In the genomic region with DNA sequence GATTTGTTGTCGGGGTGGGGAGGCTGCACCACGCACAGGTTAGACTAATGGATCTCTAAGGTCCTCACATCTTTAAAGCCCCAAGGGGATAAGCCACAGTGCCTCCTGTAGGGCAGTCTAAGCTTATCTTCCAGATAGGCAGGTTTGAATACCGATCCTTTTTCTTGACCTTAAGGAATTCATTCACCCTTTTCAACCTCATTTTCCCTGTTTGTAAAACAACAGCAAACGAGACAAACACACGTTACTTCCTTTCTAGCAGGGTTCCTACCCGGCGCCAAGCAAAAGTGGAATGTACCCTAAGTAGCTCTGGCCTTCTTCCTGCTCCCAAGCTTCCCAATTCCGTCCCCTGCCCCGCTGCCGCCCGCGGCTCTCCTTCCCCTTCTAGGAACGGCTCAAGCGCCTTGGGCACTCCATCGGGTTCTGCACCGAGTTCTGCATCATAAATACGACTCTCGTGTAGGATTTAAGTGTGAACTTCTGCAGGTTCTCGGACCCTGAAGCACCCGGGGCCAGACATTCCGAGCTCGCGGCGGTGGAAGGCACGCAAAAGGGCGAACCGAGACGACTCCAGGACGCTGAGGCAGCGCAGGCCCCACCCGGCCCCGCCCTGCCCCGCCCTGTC, we compare ENCODE assay signal across 8 cellular contexts. TPM values are rescaled to one million over a fixed set of nuclear protein-coding genes. Genes with fewer than 3 reads are reported as not detected.
A peak's percentile ranks its signal among the peaks of the same experiment; 100 is the strongest.
DNase-seq lines count a peak whose midpoint lies in the region; ATAC-seq, FAIRE-seq and TF ChIP-seq lines count a peak whose summit lies in the region.

No MANE protein-coding gene starts in this region.

- H3K27ac ChIP-seq in A549 (peak overlapping the region; percentile 92 to 97), angular gyrus (ENCODE audit: low read depth, low read length) (peak overlapping the region; percentile 50)

- TF ChIP-seq CTCF in A549 (IDR thresholded peaks at IDR 0.05) (peak; percentile 47), GM12864 (IDR thresholded peaks at IDR 0.05; ENCODE audit: low read depth, low read length, missing control alignments) (peak; percentile 61)

- peak overlapping the region; percentile 62 for H3K4me3 ChIP-seq in A549
- H3K4me3 ChIP-seq in GM12864 (ENCODE audit: low read depth, low read length) = peak overlapping the region; percentile 62
- peak overlapping the region; percentile 78 for H3K4me3 ChIP-seq in NT2/D1 (ENCODE audit: insufficient read length, low read depth)
- peak overlapping the region; percentile 91 for H3K4me3 ChIP-seq in iPS-15b (ENCODE audit: low read depth, low read length)
- peak overlapping the region; percentile 63 for H3K4me3 ChIP-seq in skeletal muscle cell (ENCODE audit: low read depth, low read length)

- no peak for FAIRE-seq in A549 (lab: Jason Lieb, UNC)

- peak; percentile 58 to 72 for DNase-seq in A549 (ENCODE audit: low read depth in 1 of 2, low spot score in 1 of 2)
- peak; percentile 30 for DNase-seq in GM12864 (ENCODE audit: low read depth)
- peak; percentile 68 for DNase-seq in NT2/D1 (ENCODE audit: low read depth, low spot score)
- no peak for DNase-seq in skeletal muscle cell (ENCODE audit: low read depth)
- no peak for DNase-seq in posterior vena cava (ENCODE audit: low spot score)

- WGBS in A549 (ENCODE audit: missing lambda C conversion rate) = 3% methylated on average over 15 of the region's 33 CpGs

- CTCF ChIA-PET in A549 (lab: Yijun Ruan, JAX) = interaction anchor here (0.8 to 3.3 kb wide), 7 partner anchors 12 to 194 kb away, joined by 3 to 9 read pairs (median 3); no protein-coding TSS in a partner anchor

- TF ChIP-seq RAD21 in A549 (conservative IDR thresholded peaks at IDR 0.05 in 1 of 2, IDR thresholded peaks at IDR 0.05 in 1 of 2) = peak in 1 of 2 experiments; percentile 30; a peak in 2 of 5 replicates

- POLR2A ChIA-PET in A549 (lab: Yijun Ruan, JAX) = interaction anchor here (0.5 to 2.6 kb wide), 15 partner anchors 10 to 588 kb away, joined by 3 to 37 read pairs (median 4); partner anchors contain the start of genes ELOVL1, MED8, PTPRF and SZT2

- intact Hi-C loops in posterior vena cava (cut with DNase I) = no loop called here

- TF ChIP-seq EP300 in A549 (IDR thresholded peaks at IDR 0.05) = no peak

- TF ChIP-seq POLR2A in A549 (IDR thresholded peaks at IDR 0.05; ENCODE audit: low read length) = peak; percentile 72

- H3K4me2 ChIP-seq in A549 = peak overlapping the region; percentile 91

- no peaks in the 10 kb centered on the region for H3K27me3 ChIP-seq in NT2/D1 (ENCODE audit: insufficient read depth, insufficient read length)
- H3K27me3 ChIP-seq in iPS-15b (ENCODE audit: control insufficient read depth, insufficient read depth, low read length) = no peaks in the 10 kb centered on the region

- H3K36me3 ChIP-seq in NT2/D1 (ENCODE audit: insufficient read depth, insufficient read length, low read length) (peaks cover 57% of the 10 kb centered on the region), iPS-15b (ENCODE audit: control insufficient read depth, insufficient read depth, low read length) (peaks cover 37% of the 10 kb centered on the region)

- no peaks in the 10 kb centered on the region for H3K9me3 ChIP-seq in A549
- no peaks in the 10 kb centered on the region for H3K9me3 ChIP-seq in NT2/D1 (ENCODE audit: insufficient read depth, low read length)
- H3K9me3 ChIP-seq in iPS-15b (ENCODE audit: control insufficient read depth, insufficient read depth, low read length) = no peaks in the 10 kb centered on the region

- peak overlapping the region; percentile 93 for H3K9ac ChIP-seq in NT2/D1 (ENCODE audit: insufficient read length, low read depth)
- H3K9ac ChIP-seq in iPS-15b (ENCODE audit: low read depth, low read length) = peak overlapping the region; percentile 94

- ATAC-seq in A549 = peak; percentile 60 to 64
- ATAC-seq in HG03097 (IDR thresholded peaks at IDR 0.05; ENCODE audit: low FRiP score, unreplicated experiment) = peak; percentile 3

- H3K4me1 ChIP-seq in A549 = peaks cover 35% of the 10 kb centered on the region
- H3K4me1 ChIP-seq in NT2/D1 (ENCODE audit: insufficient read depth, insufficient read length) = peaks cover 15% of the 10 kb centered on the region
- H3K4me1 ChIP-seq in iPS-15b (ENCODE audit: control insufficient read depth, insufficient read depth, low read length) = peaks cover 8% of the 10 kb centered on the region

TF ChIP-seq in A549, 52 proteins besides CTCF, POLR2A, EP300 and RAD21 (continues in another document):
- TF ChIP-seq FOSL2 (IDR thresholded peaks at IDR 0.05) (no peak), FOSL2 (CRISPR knock-in tag; IDR thresholded peaks at IDR 0.05) (no peak), JUN (IDR thresholded peaks at IDR 0.05) (peak; percentile 78 to 81), ZNF302 (CRISPR knock-in tag; IDR thresholded peaks at IDR 0.05) (no peak), ZFP36 (IDR thresholded peaks at IDR 0.05; ENCODE audit: borderline replicate concordance, partially characterized antibody) (no peak), BCL3 (IDR thresholded peaks at IDR 0.05) (peak; percentile 89; the same call in 2 of the 3 replicates), KDM1A (IDR thresholded peaks at IDR 0.05; ENCODE audit: low read depth) (no peak), PHF8 (IDR thresholded peaks at IDR 0.05; ENCODE audit: borderline replicate concordance, low read depth) (peak; percentile 59; the same call in 1 of the 2 replicates), HEYL (CRISPR knock-in tag; IDR thresholded peaks at IDR 0.05) (no peak), HOXB5 (CRISPR knock-in tag; IDR thresholded peaks at IDR 0.05) (no peak), BHLHE40 (IDR thresholded peaks at IDR 0.05; ENCODE audit: low read depth, low read length) (no peak), CHD4 (IDR thresholded peaks at IDR 0.05; ENCODE audit: borderline replicate concordance) (no peak), HOXA7 (CRISPR knock-in tag; IDR thresholded peaks at IDR 0.05) (no peak), ZC3H11A (IDR thresholded peaks at IDR 0.05) (no peak), GATA3 (IDR thresholded peaks at IDR 0.05; ENCODE audit: borderline replicate concordance) (no peak), RCOR1 (IDR thresholded peaks at IDR 0.05; ENCODE audit: low read depth, low read length) (no peak)
- TF ChIP-seq, protein P1, sequence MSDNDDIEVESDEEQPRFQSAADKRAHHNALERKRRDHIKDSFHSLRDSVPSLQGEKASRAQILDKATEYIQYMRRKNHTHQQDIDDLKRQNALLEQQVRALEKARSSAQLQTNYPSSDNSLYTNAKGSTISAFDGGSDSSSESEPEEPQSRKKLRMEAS (IDR thresholded peaks at IDR 0.05) = no peak

RNA-seq across cellular contexts. Expression of gene CDC20, which starts 0.5 kb away (rescaled TPM):
- polyA plus RNA-seq in A549 (2011; rRNA removed) (73.8 and 91.5 TPM in 2 replicates), A549 (2017; fragmentation: RNase III; extraction: RNeasy Plus Mini Kit Qiagen cat#74134 plus additional on column Dnase treatment) (106 to 141 TPM (median 116 TPM) in 3 replicates)
- 287 and 317 TPM in 2 replicates for polyA plus RNA-seq in A549 (2012; cell fraction: cytosol; rRNA removed)
- polyA plus RNA-seq in A549 (2012; cell fraction: nucleus; rRNA removed) = 359 and 455 TPM in 2 replicates
- polyA minus RNA-seq in A549 (2011; rRNA and poly(A)+ RNA removed) = 147 and 162 TPM in 2 replicates
- total RNA-seq in posterior vena cava = 1 to 10 TPM in 1 of 2 donors, under 1 TPM in 1; 0.95 to 1.0 TPM

RNA-seq across cellular contexts. Expression of gene ELOVL1, which starts 9.6 kb away (rescaled TPM):
- polyA plus RNA-seq in A549 (2011; rRNA removed) = 124 and 147 TPM in 2 replicates
- polyA plus RNA-seq in A549 (2012; cell fraction: cytosol; rRNA removed) = 138 and 175 TPM in 2 replicates
- polyA plus RNA-seq in A549 (2012; cell fraction: nucleus; rRNA removed) = 148 and 157 TPM in 2 replicates
- 96.6 to 105 TPM (median 104 TPM) in 3 replicates for polyA plus RNA-seq in A549 (2017; fragmentation: RNase III; extraction: RNeasy Plus Mini Kit Qiagen cat#74134 plus additional on column Dnase treatment)
- 90.1 and 90.3 TPM in 2 replicates for polyA minus RNA-seq in A549 (2011; rRNA and poly(A)+ RNA removed)
- total RNA-seq in posterior vena cava = 10 to 100 TPM; 58.2 to 64.6 TPM

RNA-seq across cellular contexts. Expression of gene MPL, which starts 20.6 kb away (rescaled TPM):
- not detected in 2 replicates for polyA plus RNA-seq in A549 (2011; rRNA removed)
- polyA plus RNA-seq in A549 (2012; cell fraction: cytosol; rRNA removed) = 0.04 TPM in 1 of 2 replicates, not detected in the other
- polyA plus RNA-seq in A549 (2012; cell fraction: nucleus; rRNA removed) = not detected in 2 replicates
- polyA plus RNA-seq in A549 (2017; fragmentation: RNase III; extraction: RNeasy Plus Mini Kit Qiagen cat#74134 plus additional on column Dnase treatment) = not detected in 3 replicates
- not detected in 2 replicates for polyA minus RNA-seq in A549 (2011; rRNA and poly(A)+ RNA removed)
- total RNA-seq in posterior vena cava = under 1 TPM in 1 of 2 donors, not detected in 1; 0.90 TPM

RNA-seq across cellular contexts. Expression of gene MED8, which starts 31.4 kb away (rescaled TPM):
- polyA plus RNA-seq in A549 (2011; rRNA removed) (33.9 and 40.4 TPM in 2 replicates), A549 (2017; fragmentation: RNase III; extraction: RNeasy Plus Mini Kit Qiagen cat#74134 plus additional on column Dnase treatment) (21.8 to 26.0 TPM (median 23.4 TPM) in 3 replicates)
- 20.2 TPM in 2 replicates for polyA plus RNA-seq in A549 (2012; cell fraction: cytosol; rRNA removed)
- polyA plus RNA-seq in A549 (2012; cell fraction: nucleus; rRNA removed) = 11.0 and 15.1 TPM in 2 replicates
- polyA minus RNA-seq in A549 (2011; rRNA and poly(A)+ RNA removed) = 22.2 and 23.1 TPM in 2 replicates
- 10 to 100 TPM; 27.0 to 30.5 TPM for total RNA-seq in posterior vena cava

RNA-seq across cellular contexts. Expression of gene SZT2, which starts 31.5 kb away (rescaled TPM):
- 6.5 and 10.4 TPM in 2 replicates for polyA plus RNA-seq in A549 (2011; rRNA removed)
- 5.1 and 6.9 TPM in 2 replicates for polyA plus RNA-seq in A549 (2012; cell fraction: cytosol; rRNA removed)
- 30.4 and 35.8 TPM in 2 replicates for polyA plus RNA-seq in A549 (2012; cell fraction: nucleus; rRNA removed)
- polyA plus RNA-seq in A549 (2017; fragmentation: RNase III; extraction: RNeasy Plus Mini Kit Qiagen cat#74134 plus additional on column Dnase treatment) = 6.1 to 7.4 TPM (median 7.3 TPM) in 3 replicates
- polyA minus RNA-seq in A549 (2011; rRNA and poly(A)+ RNA removed) = 38.9 and 42.4 TPM in 2 replicates
- total RNA-seq in posterior vena cava = 10 to 100 TPM; 43.3 to 45.8 TPM

Comparison
In these comparisons a context has a peak if more than half of its experiments do, and no peak if none do; other contexts are left out.
1. DNase-seq: peak in A549 (2 of 2), GM12864 (single experiment) and NT2/D1 (single experiment); none in skeletal muscle cell (single experiment) and posterior vena cava (single experiment).
2. Peak in every context shown above with its lines, with median percentiles within 50 percentile points of each other: H3K4me3 ChIP-seq.